Comparison of ENCODE assay signal across 39 cellular contexts in the genomic region with DNA sequence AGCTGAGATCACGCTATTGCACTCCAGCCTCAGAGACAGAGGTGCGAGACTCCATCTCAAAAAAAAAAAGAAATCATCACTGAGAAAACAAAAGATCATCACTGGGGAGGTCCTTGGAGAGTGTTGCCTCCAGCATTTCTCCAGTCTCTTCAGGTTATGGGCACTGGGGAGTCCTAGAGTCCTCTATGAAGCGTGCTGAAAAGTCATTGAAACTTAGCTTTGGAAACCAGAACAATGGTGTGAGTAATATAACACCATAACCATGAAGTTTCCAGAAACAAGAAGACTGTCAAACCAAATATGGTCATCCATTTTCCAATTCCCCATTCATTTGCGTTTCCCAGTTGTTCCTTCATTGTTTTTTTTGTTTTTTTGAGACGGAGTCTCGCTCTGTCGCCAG. TPM values are rescaled to one million over a fixed set of nuclear protein-coding genes. Genes with fewer than 3 reads are reported as not detected.
"Had no signal": no experiment of that assay in that cellular context is flagged by ENCODE, and none has a peak within 500 bp of the region (broad histone marks: within the 10 kb centered on the region; RNA-seq: fewer than 3 reads in every experiment).

No MANE protein-coding gene starts in this region.

- H3K4me1 ChIP-seq: ascending aorta had no signal

- H3K9me3 Mint-ChIP-seq: central memory CD8-positive, alpha-beta T cell had no signal

- ATAC-seq: activated CD8-positive, alpha-beta T cell treated with anti-CD3 and anti-CD28 coated beads for 36 hours; activated naive CD8-positive, alpha-beta T cell treated with anti-CD3 and anti-CD28 coated beads, Interleukin-2, amount 50 U/mL, for 24 hours had no signal

- H3K27me3 Mint-ChIP-seq: activated CD8-positive, alpha-beta T cell treated with anti-CD3 and anti-CD28 coated beads for 36 hours; activated naive CD8-positive, alpha-beta T cell; activated naive CD8-positive, alpha-beta T cell treated with anti-CD3 and anti-CD28 coated beads, Interleukin-2, amount 50 U/mL, for 24 hours had no signal

- DNase-seq: activated B cell treated with CpG ODN at 0.5 μM for 24 hours; activated CD4-positive, alpha-beta memory T cell treated with anti-CD3 and anti-CD28 coated beads for 36 hours; activated CD4-positive, alpha-beta T cell treated with anti-CD3 and anti-CD28 coated beads for 48 hours; activated CD4-positive, alpha-beta T cell treated with anti-CD3 and anti-CD28 coated beads, Interleukin-2, amount 50 U/mL, for 1 hour; activated CD4-positive, alpha-beta T cell treated with anti-CD3 and anti-CD28 coated beads, Interleukin-2, amount 50 U/mL, for 4 hours; activated CD4-positive, CD25-positive, alpha-beta regulatory T cell treated with anti-CD3 and anti-CD28 coated beads, Interleukin-2, amount 50 U/mL, for 72 hours; activated CD8-positive, alpha-beta memory T cell treated with anti-CD3 and anti-CD28 coated beads, Interleukin-2, amount 50 U/mL, for 4 hours; activated CD8-positive, alpha-beta T cell treated with anti-CD3 and anti-CD28 coated beads for 36 hours; activated effector memory CD4-positive, alpha-beta T cell treated with Interleukin-2 at 50 U/mL for 16 hours; activated gamma-delta T cell; activated naive CD4-positive, alpha-beta T cell treated with anti-CD3 and anti-CD28 coated beads, Interleukin-2, amount 10 ng/mL, durations not matched to agents 7 days and 5 days; activated naive CD4-positive, alpha-beta T cell treated with Interleukin-2 at 50 U/mL for 16 hours; activated naive CD8-positive, alpha-beta T cell treated with anti-CD3 and anti-CD28 coated beads, Interleukin-2, amount 10 ng/mL, durations not matched to agents 7 days and 5 days; activated naive CD8-positive, alpha-beta T cell treated with anti-CD3 and anti-CD28 coated beads, Interleukin-2, amount 50 U/mL, for 24 hours; activated T-cell treated with anti-CD3 and anti-CD28 coated beads for 4 hours; activated T-cell treated with anti-CD3 and anti-CD28 coated beads, Interleukin-2, amount 50 U/mL, for 1 hour; activated T-cell treated with anti-CD3 and anti-CD28 coated beads, Interleukin-2, amount 50 U/mL, for 48 hours; amygdala; anterior cingulate cortex; caudate nucleus; cerebellar nuclear complex; SW 1271; T-helper 1 cell; T-helper 2 cell; T-helper 9 cell had no signal

- H3K4me3 Mint-ChIP-seq: activated B cell treated with CpG ODN at 0.5 μM for 24 hours; activated CD4-positive, alpha-beta memory T cell treated with anti-CD3 and anti-CD28 coated beads for 36 hours; activated CD8-positive, alpha-beta T cell treated with anti-CD3 and anti-CD28 coated beads for 36 hours; activated naive CD4-positive, alpha-beta T cell treated with anti-CD3 and anti-CD28 coated beads, Interleukin-2, amount 10 ng/mL, durations not matched to agents 7 days and 5 days; activated naive CD8-positive, alpha-beta T cell; activated naive CD8-positive, alpha-beta T cell treated with anti-CD3 and anti-CD28 coated beads, Interleukin-2, amount 10 ng/mL, durations not matched to agents 7 days and 5 days; activated naive CD8-positive, alpha-beta T cell treated with anti-CD3 and anti-CD28 coated beads, Interleukin-2, amount 50 U/mL, for 24 hours; activated T-helper 1 cell treated with anti-CD3 and anti-CD28 coated beads, Interleukin-12 subunit alpha, Interleukin-12 subunit beta, Interleukin-2, Interleukin-4 antibody, amounts not matched to agents 30 ng/mL and 10 ng/mL and 1 ng/mL, durations not matched to agents 14 hours and 24 hours and 36 hours; brain; central memory CD8-positive, alpha-beta T cell; T-helper 1 cell treated with Interleukin-12 subunit alpha and Interleukin-12 subunit beta and Interleukin-4 antibody, amounts not matched to agents 30 μg/mL and 1 μg/mL, for 36 hours; T-helper 2 cell treated with Interferon-gamma antibody and Interleukin-4, amounts not matched to agents 5 μg/mL and 100 μg/mL, for 36 hours had no signal

- H3K27ac Mint-ChIP-seq: activated B cell treated with CpG ODN at 0.5 μM for 24 hours; activated CD4-positive, alpha-beta memory T cell treated with anti-CD3 and anti-CD28 coated beads for 36 hours; activated CD8-positive, alpha-beta T cell treated with anti-CD3 and anti-CD28 coated beads for 36 hours; activated naive CD4-positive, alpha-beta T cell treated with anti-CD3 and anti-CD28 coated beads, Interleukin-2, amount 10 ng/mL, durations not matched to agents 7 days and 5 days; activated naive CD8-positive, alpha-beta T cell; activated naive CD8-positive, alpha-beta T cell treated with anti-CD3 and anti-CD28 coated beads, Interleukin-2, amount 10 ng/mL, durations not matched to agents 7 days and 5 days; activated naive CD8-positive, alpha-beta T cell treated with anti-CD3 and anti-CD28 coated beads, Interleukin-2, amount 50 U/mL, for 24 hours; activated T-helper 1 cell treated with anti-CD3 and anti-CD28 coated beads, Interleukin-12 subunit alpha, Interleukin-12 subunit beta, Interleukin-2, Interleukin-4 antibody, amounts not matched to agents 30 ng/mL and 10 ng/mL and 1 ng/mL, durations not matched to agents 14 hours and 24 hours and 36 hours; activated T-helper 2 cell treated with anti-CD3 and anti-CD28 coated beads, Interferon-gamma antibody, Interleukin-2, Interleukin-4, amounts not matched to agents 10 μg/mL and 5 μg/mL and 100 μg/mL, durations not matched to agents 14 hours and 24 hours and 36 hours; brain; T-helper 1 cell treated with Interleukin-12 subunit alpha and Interleukin-12 subunit beta and Interleukin-4 antibody, amounts not matched to agents 30 μg/mL and 1 μg/mL, for 36 hours; T-helper 2 cell treated with Interferon-gamma antibody and Interleukin-4, amounts not matched to agents 5 μg/mL and 100 μg/mL, for 36 hours had no signal

- H3K36me3 ChIP-seq: ascending aorta, cardiac muscle cell had no signal

- H3K4me1 Mint-ChIP-seq: activated B cell treated with CpG ODN at 0.5 μM for 24 hours; activated naive CD8-positive, alpha-beta T cell treated with anti-CD3 and anti-CD28 coated beads, Interleukin-2, amount 50 U/mL, for 24 hours; central memory CD8-positive, alpha-beta T cell had no signal

- H3K36me3 Mint-ChIP-seq: activated CD4-positive, alpha-beta memory T cell treated with anti-CD3 and anti-CD28 coated beads for 36 hours; activated naive CD4-positive, alpha-beta T cell treated with anti-CD3 and anti-CD28 coated beads, Interleukin-2, amount 10 ng/mL, durations not matched to agents 7 days and 5 days; activated naive CD8-positive, alpha-beta T cell treated with anti-CD3 and anti-CD28 coated beads, Interleukin-2, amount 10 ng/mL, durations not matched to agents 7 days and 5 days; brain had no signal

- H3K4me3 ChIP-seq: ascending aorta, cardiac muscle cell had no signal

- H3K27ac ChIP-seq: ascending aorta, cardiac muscle cell, VCaP had no signal

- H3K27me3 ChIP-seq: ascending aorta, cardiac muscle cell had no signal

RNA-seq across cellular contexts. Expression of gene ARMC12, which starts 13.7 kb away (rescaled TPM):
- total RNA-seq: ascending aorta had no signal

RNA-seq across cellular contexts. Expression of gene CLPSL2, which starts 25.8 kb away (rescaled TPM):
- total RNA-seq: activated B cell treated with CpG ODN at 0.5 μM for 24 hours; activated CD4-positive, alpha-beta memory T cell treated with anti-CD3 and anti-CD28 coated beads for 36 hours; activated CD8-positive, alpha-beta memory T cell treated with anti-CD3 and anti-CD28 coated beads for 36 hours; activated CD8-positive, alpha-beta T cell treated with anti-CD3 and anti-CD28 coated beads for 36 hours; activated naive CD8-positive, alpha-beta T cell treated with anti-CD3 and anti-CD28 coated beads, Interleukin-2, amount 10 ng/mL, durations not matched to agents 7 days and 5 days; activated T-helper 1 cell treated with anti-CD3 and anti-CD28 coated beads, Interleukin-12 subunit alpha, Interleukin-12 subunit beta, Interleukin-2, Interleukin-4 antibody, amounts not matched to agents 30 ng/mL and 10 ng/mL and 1 ng/mL, durations not matched to agents 14 hours and 24 hours and 36 hours; activated T-helper 2 cell treated with anti-CD3 and anti-CD28 coated beads, Interferon-gamma antibody, Interleukin-2, Interleukin-4, amounts not matched to agents 10 μg/mL and 5 μg/mL and 100 μg/mL, durations not matched to agents 14 hours and 24 hours and 36 hours; ascending aorta; bronchial epithelial cell; cardiac muscle cell; chondrocyte had no signal

RNA-seq across cellular contexts. Expression of gene CLPSL1, which starts 30.3 kb away (rescaled TPM):
- total RNA-seq: activated B cell treated with CpG ODN at 0.5 μM for 24 hours; activated CD4-positive, alpha-beta memory T cell treated with anti-CD3 and anti-CD28 coated beads for 36 hours; activated CD8-positive, alpha-beta memory T cell treated with anti-CD3 and anti-CD28 coated beads for 36 hours; activated CD8-positive, alpha-beta T cell treated with anti-CD3 and anti-CD28 coated beads for 36 hours; activated naive CD8-positive, alpha-beta T cell treated with anti-CD3 and anti-CD28 coated beads, Interleukin-2, amount 10 ng/mL, durations not matched to agents 7 days and 5 days; activated T-helper 1 cell treated with anti-CD3 and anti-CD28 coated beads, Interleukin-12 subunit alpha, Interleukin-12 subunit beta, Interleukin-2, Interleukin-4 antibody, amounts not matched to agents 30 ng/mL and 10 ng/mL and 1 ng/mL, durations not matched to agents 14 hours and 24 hours and 36 hours; activated T-helper 2 cell treated with anti-CD3 and anti-CD28 coated beads, Interferon-gamma antibody, Interleukin-2, Interleukin-4, amounts not matched to agents 10 μg/mL and 5 μg/mL and 100 μg/mL, durations not matched to agents 14 hours and 24 hours and 36 hours; ascending aorta; bronchial epithelial cell; cardiac muscle cell; chondrocyte had no signal
- polyA plus RNA-seq: adipose tissue, cardiac muscle cell had no signal

RNA-seq across cellular contexts. Expression of gene CLPS, which starts 46.6 kb away (rescaled TPM):
- total RNA-seq: activated B cell treated with CpG ODN at 0.5 μM for 24 hours; activated CD4-positive, alpha-beta memory T cell treated with anti-CD3 and anti-CD28 coated beads for 36 hours; activated CD8-positive, alpha-beta memory T cell treated with anti-CD3 and anti-CD28 coated beads for 36 hours; activated CD8-positive, alpha-beta T cell treated with anti-CD3 and anti-CD28 coated beads for 36 hours; activated naive CD8-positive, alpha-beta T cell treated with anti-CD3 and anti-CD28 coated beads, Interleukin-2, amount 10 ng/mL, durations not matched to agents 7 days and 5 days; activated T-helper 1 cell treated with anti-CD3 and anti-CD28 coated beads, Interleukin-12 subunit alpha, Interleukin-12 subunit beta, Interleukin-2, Interleukin-4 antibody, amounts not matched to agents 30 ng/mL and 10 ng/mL and 1 ng/mL, durations not matched to agents 14 hours and 24 hours and 36 hours; activated T-helper 2 cell treated with anti-CD3 and anti-CD28 coated beads, Interferon-gamma antibody, Interleukin-2, Interleukin-4, amounts not matched to agents 10 μg/mL and 5 μg/mL and 100 μg/mL, durations not matched to agents 14 hours and 24 hours and 36 hours; ascending aorta; bronchial epithelial cell; cardiac muscle cell; chondrocyte had no signal
- polyA plus RNA-seq: cardiac muscle cell had no signal

RNA-seq across cellular contexts. Expression of gene LHFPL5, which starts 54.6 kb away (rescaled TPM):
- total RNA-seq: activated B cell treated with CpG ODN at 0.5 μM for 24 hours; activated CD4-positive, alpha-beta memory T cell treated with anti-CD3 and anti-CD28 coated beads for 36 hours; activated CD8-positive, alpha-beta memory T cell treated with anti-CD3 and anti-CD28 coated beads for 36 hours; activated CD8-positive, alpha-beta T cell treated with anti-CD3 and anti-CD28 coated beads for 36 hours; activated naive CD8-positive, alpha-beta T cell treated with anti-CD3 and anti-CD28 coated beads, Interleukin-2, amount 10 ng/mL, durations not matched to agents 7 days and 5 days; activated T-helper 1 cell treated with anti-CD3 and anti-CD28 coated beads, Interleukin-12 subunit alpha, Interleukin-12 subunit beta, Interleukin-2, Interleukin-4 antibody, amounts not matched to agents 30 ng/mL and 10 ng/mL and 1 ng/mL, durations not matched to agents 14 hours and 24 hours and 36 hours; activated T-helper 2 cell treated with anti-CD3 and anti-CD28 coated beads, Interferon-gamma antibody, Interleukin-2, Interleukin-4, amounts not matched to agents 10 μg/mL and 5 μg/mL and 100 μg/mL, durations not matched to agents 14 hours and 24 hours and 36 hours; ascending aorta; bronchial epithelial cell; cardiac muscle cell; chondrocyte had no signal
- polyA plus RNA-seq: cardiac muscle cell had no signal
